ENCODE assay signal across 8 cellular contexts in genomic region chr13:97125051-97125809, GRCh38.
DNase-seq lines count a peak whose midpoint lies in the region; ATAC-seq and TF ChIP-seq lines count a peak whose summit lies in the region.

No MANE protein-coding gene starts in this region.

- H3K4me2 ChIP-seq in hepatocyte, result peak overlapping the region; percentile 58

- no peak overlapping the region for H3K4me3 Mint-ChIP-seq in WTC11
- peak overlapping the region in 1 of 2 donors; percentile 26 for H3K4me3 Mint-ChIP-seq in CD14-positive monocyte

- no peaks in the 10 kb centered on the region for H3K36me3 ChIP-seq in hepatocyte (replicated peaks; ENCODE audit: insufficient read depth, low read depth)
- H3K36me3 ChIP-seq in stomach, result no peaks in the 10 kb centered on the region

- ATAC-seq in GM19455 (IDR thresholded peaks at IDR 0.05; ENCODE audit: unreplicated experiment), result peak; percentile 40
- ATAC-seq in WTC11, result peak; percentile 41

- intact Hi-C loops in stomach (cut with DNase I; ENCODE audit: low total_unique reads), result no loop called here
- intact Hi-C loops in CD14-positive monocyte (cut with micrococcal nuclease), result no loop called here

- H3K4me3 ChIP-seq in hepatocyte (no peak overlapping the region), stomach (no peak overlapping the region)

- peaks cover 42% of the 10 kb centered on the region for H3K4me1 ChIP-seq in hepatocyte (ENCODE audit: insufficient read depth)
- H3K4me1 ChIP-seq in stomach, result peaks cover 0 to 45% (median 29%) of the 10 kb centered on the region in 4 donors

- no peak for TF ChIP-seq EP300 in stomach (IDR thresholded peaks at IDR 0.05)

- no peaks in the 10 kb centered on the region for H3K27me3 ChIP-seq in hepatocyte
- H3K27me3 ChIP-seq in stomach, result no peaks in the 10 kb centered on the region

- H3K79me2 ChIP-seq in hepatocyte, result no peaks in the 10 kb centered on the region

- no peak for TF ChIP-seq POLR2A in stomach (IDR thresholded peaks at IDR 0.05)

- H3K27ac ChIP-seq in hepatocyte, result peak overlapping the region; percentile 87
- peak overlapping the region; percentile 29 to 81 (median 39) for H3K27ac ChIP-seq in stomach

- peak; percentile 9 for DNase-seq in COR-L47 (lab: John Stamatoyannopoulos, UW)
- DNase-seq in LHCN-M2 (ENCODE audit: low read depth), result peak; percentile 98
- peak; percentile 15 for DNase-seq in WTC11 (ENCODE audit: low spot score)
- peak; percentile 88 for DNase-seq in hepatocyte (ENCODE audit: low spot score)
- no peak for DNase-seq in stomach
- no peak for DNase-seq in activated CD4-positive, CD25-positive, alpha-beta regulatory T cell (lab: John Stamatoyannopoulos, UW)
- no peak for DNase-seq in CD14-positive monocyte (ENCODE audit: low spot score)

- no peaks in the 10 kb centered on the region for H4K20me1 ChIP-seq in hepatocyte (ENCODE audit: insufficient read depth, poor library complexity, severe bottlenecking)

- H3K9me2 ChIP-seq in hepatocyte (replicated peaks; ENCODE audit: insufficient read depth), result no peaks in the 10 kb centered on the region

- H3K9me3 ChIP-seq in hepatocyte (ENCODE audit: low read depth) (no peaks in the 10 kb centered on the region), stomach (no peaks in the 10 kb centered on the region)

- TF ChIP-seq CTCF in WTC11 (IDR thresholded peaks at IDR 0.05) (no peak), hepatocyte (IDR thresholded peaks at IDR 0.05; ENCODE audit: poor library complexity) (peak; percentile 31), stomach (IDR thresholded peaks at IDR 0.05) (peak in 1 of 7 experiments; percentile 18), CD14-positive monocyte (IDR thresholded peaks at IDR 0.05) (no peak)

- 17% methylated on average over 8 of the region's 8 CpGs for WGBS in hepatocyte (ENCODE audit: low lambda C conversion rate, missing lambda C conversion rate)
- 23 to 27% (median 27%) methylated on average over 8 of the region's 8 CpGs for WGBS in stomach, 5 donors

- H3K27me3 Mint-ChIP-seq in WTC11 (ENCODE audit: low read depth) (peaks cover 6% of the 10 kb centered on the region; the same call in 1 of the 2 replicates), CD14-positive monocyte (ENCODE audit: low read depth in 3 of 3) (peaks cover 2 to 31% (median 12%) of the 10 kb centered on the region in 3 donors)

- H3K27ac Mint-ChIP-seq in WTC11, result no peak overlapping the region
- H3K27ac Mint-ChIP-seq in CD14-positive monocyte, result no peak overlapping the region

- H3K4me1 Mint-ChIP-seq in WTC11, result peaks cover 34% of the 10 kb centered on the region
- H3K4me1 Mint-ChIP-seq in CD14-positive monocyte, result peaks cover 21% of the 10 kb centered on the region

- POLR2A ChIA-PET in WTC11 (lab: Charles Lee), result no interaction called here

- H2AFZ ChIP-seq in hepatocyte, result no peak overlapping the region

- H3K36me3 Mint-ChIP-seq in WTC11 (no peaks in the 10 kb centered on the region), CD14-positive monocyte (no peaks in the 10 kb centered on the region)

- CTCF ChIA-PET in WTC11 (lab: Charles Lee), result interaction anchor here (1.4 to 1.9 kb wide), 2 partner anchors 10 to 15 kb away, joined by 8 to 20 read pairs; no protein-coding TSS in a partner anchor

- H3K9me3 Mint-ChIP-seq in WTC11 (no peaks in the 10 kb centered on the region), CD14-positive monocyte (peaks cover 0 to 6% (median 4%) of the 10 kb centered on the region in 7 donors)

TF ChIP-seq in WTC11, 78 proteins besides CTCF, POLR2A, EP300 and RAD21:
- peak; percentile 43; the same call in 1 of the 2 replicates for TF ChIP-seq ZNF423 (CRISPR knock-in tag; IDR thresholded peaks at IDR 0.05)
- TF ChIP-seq AR (CRISPR knock-in tag; IDR thresholded peaks at IDR 0.05), result no peak
- TF ChIP-seq MYBL2 (CRISPR knock-in tag; IDR thresholded peaks at IDR 0.05), result no peak
- no peak for TF ChIP-seq ATF6 (CRISPR knock-in tag; IDR thresholded peaks at IDR 0.05)
- no peak for TF ChIP-seq ZNF232 (CRISPR knock-in tag; IDR thresholded peaks at IDR 0.05)
- TF ChIP-seq ZBTB21 (CRISPR knock-in tag; IDR thresholded peaks at IDR 0.05; ENCODE audit: borderline replicate concordance), result no peak

Comparison
In these comparisons a context has a peak if more than half of its experiments do, and no peak if none do; other contexts are left out.
1. DNase-seq: peak in COR-L47 (single experiment), LHCN-M2 (single experiment), WTC11 (single experiment) and hepatocyte (single experiment); none in stomach (single experiment), activated CD4-positive, CD25-positive, alpha-beta regulatory T cell (0 of 4) and CD14-positive monocyte (single experiment).